In the genomic region with DNA sequence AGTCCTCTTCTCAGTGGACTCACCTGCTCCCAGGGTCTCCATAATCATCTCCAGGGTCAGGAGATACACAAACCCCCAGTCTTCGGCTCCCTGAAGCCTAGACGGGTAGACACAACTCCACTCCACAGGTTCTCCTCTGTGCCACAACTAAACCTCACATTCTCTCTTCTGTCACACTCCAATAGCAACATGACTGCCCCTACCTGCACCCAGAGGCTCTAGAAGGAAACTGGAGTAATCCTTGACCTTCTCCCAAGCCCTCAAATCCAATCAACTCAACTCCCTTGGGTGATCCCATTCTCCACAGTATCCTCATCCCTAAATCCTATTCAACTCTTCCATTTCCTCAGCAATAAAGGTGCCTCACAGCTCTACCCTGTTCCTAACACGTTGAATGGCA, we compare ENCODE assay signal across 14 cellular contexts.
A peak's percentile ranks its signal among the peaks of the same experiment; 100 is the strongest.
DNase-seq lines count a peak whose midpoint lies in the region; ATAC-seq and TF ChIP-seq lines count a peak whose summit lies in the region.
"Had no signal": no experiment of that assay in that cellular context is flagged by ENCODE, and none has a peak within 500 bp of the region (broad histone marks: within the 10 kb centered on the region; RNA-seq: fewer than 3 reads in every experiment).

No MANE protein-coding gene starts in this region.

- H3K27me3 ChIP-seq in RWPE2 (ENCODE audit: insufficient read depth, poor library complexity, severe bottlenecking): no peaks in the 10 kb centered on the region
- H3K27me3 ChIP-seq in effector memory CD4-positive, alpha-beta T cell (replicated peaks; ENCODE audit: control insufficient read depth, insufficient read depth, low read length, poor library complexity, severe bottlenecking): no peaks in the 10 kb centered on the region
- H3K27me3 ChIP-seq: SJSA1 had no signal

- no peak for TF ChIP-seq CTCF in RWPE2 (IDR thresholded peaks at IDR 0.05; ENCODE audit: poor library complexity, severe bottlenecking)

- CTCF ChIA-PET in activated naive CD4-positive, alpha-beta T cell treated with anti-CD3 and anti-CD28 coated beads, Interleukin-2, amount 10 ng/mL, durations not matched to agents 7 days and 5 days (lab: Charles Lee): no interaction called here

- peaks cover 78% of the 10 kb centered on the region for H3K4me1 Mint-ChIP-seq in activated naive CD4-positive, alpha-beta T cell treated with anti-CD3 and anti-CD28 coated beads, Interleukin-2, amount 10 ng/mL, durations not matched to agents 7 days and 5 days
- peaks cover 80% of the 10 kb centered on the region for H3K4me1 Mint-ChIP-seq in stimulated activated effector memory CD8-positive, alpha-beta T cell treated with anti-CD3 and anti-CD28 coated beads, Interleukin-12 subunit alpha, Interleukin-12 subunit beta, amount 100 ng/mL, for 72 hours

- peak overlapping the region; percentile 6 for H3K27ac ChIP-seq in RWPE2 (ENCODE audit: poor library complexity, severe bottlenecking)
- peak overlapping the region; percentile 24 for H3K27ac ChIP-seq in effector memory CD4-positive, alpha-beta T cell (ENCODE audit: insufficient read depth, low read length, poor library complexity, severe bottlenecking)
- H3K27ac ChIP-seq: SJSA1 had no signal

- ATAC-seq in RWPE2 (ENCODE audit: low read depth) (no peak), HG03521 (IDR thresholded peaks at IDR 0.05; ENCODE audit: unreplicated experiment) (no peak)
- ATAC-seq in stimulated activated effector memory CD8-positive, alpha-beta T cell treated with anti-CD3 and anti-CD28 coated beads, Interleukin-12 subunit alpha, Interleukin-12 subunit beta, amount 100 ng/mL, for 72 hours: no peak

- peak overlapping the region; percentile 67 for H3K27ac Mint-ChIP-seq in activated naive CD4-positive, alpha-beta T cell treated with anti-CD3 and anti-CD28 coated beads, Interleukin-2, amount 10 ng/mL, durations not matched to agents 7 days and 5 days
- H3K27ac Mint-ChIP-seq in stimulated activated effector memory CD8-positive, alpha-beta T cell treated with anti-CD3 and anti-CD28 coated beads, Interleukin-12 subunit alpha, Interleukin-12 subunit beta, amount 100 ng/mL, for 72 hours: peak overlapping the region; percentile 99

- no peaks in the 10 kb centered on the region for H3K4me1 ChIP-seq in RWPE2 (ENCODE audit: insufficient read depth, poor library complexity, severe bottlenecking)
- peaks cover 46% of the 10 kb centered on the region for H3K4me1 ChIP-seq in effector memory CD4-positive, alpha-beta T cell (ENCODE audit: control insufficient read depth, insufficient read depth, low read length, poor library complexity, severe bottlenecking)

- H3K36me3 Mint-ChIP-seq in activated naive CD4-positive, alpha-beta T cell treated with anti-CD3 and anti-CD28 coated beads, Interleukin-2, amount 10 ng/mL, durations not matched to agents 7 days and 5 days: peaks cover 86% of the 10 kb centered on the region
- peaks cover 100% of the 10 kb centered on the region for H3K36me3 Mint-ChIP-seq in stimulated activated effector memory CD8-positive, alpha-beta T cell treated with anti-CD3 and anti-CD28 coated beads, Interleukin-12 subunit alpha, Interleukin-12 subunit beta, amount 100 ng/mL, for 72 hours

- no peak overlapping the region for H3K4me3 Mint-ChIP-seq in activated naive CD4-positive, alpha-beta T cell treated with anti-CD3 and anti-CD28 coated beads, Interleukin-2, amount 10 ng/mL, durations not matched to agents 7 days and 5 days
- H3K4me3 Mint-ChIP-seq in stimulated activated effector memory CD8-positive, alpha-beta T cell treated with anti-CD3 and anti-CD28 coated beads, Interleukin-12 subunit alpha, Interleukin-12 subunit beta, amount 100 ng/mL, for 72 hours: no peak overlapping the region

- H3K9me3 ChIP-seq in RWPE2 (ENCODE audit: severe bottlenecking): no peaks in the 10 kb centered on the region
- H3K9me3 ChIP-seq in effector memory CD4-positive, alpha-beta T cell (ENCODE audit: control insufficient read depth, low read length): no peaks in the 10 kb centered on the region
- H3K9me3 ChIP-seq: SJSA1 had no signal

- H3K36me3 ChIP-seq in RWPE2 (ENCODE audit: low read depth): peaks cover 89% of the 10 kb centered on the region
- peaks cover 59% of the 10 kb centered on the region for H3K36me3 ChIP-seq in effector memory CD4-positive, alpha-beta T cell (ENCODE audit: control insufficient read depth, insufficient read depth, low read length)

- no peaks in the 10 kb centered on the region for H3K27me3 Mint-ChIP-seq in activated naive CD4-positive, alpha-beta T cell treated with anti-CD3 and anti-CD28 coated beads, Interleukin-2, amount 10 ng/mL, durations not matched to agents 7 days and 5 days

- no peak for DNase-seq in activated naive CD4-positive, alpha-beta T cell treated with anti-CD3 and anti-CD28 coated beads, Interleukin-2, amount 10 ng/mL, durations not matched to agents 7 days and 5 days
- DNase-seq in activated naive CD4-positive, alpha-beta T cell treated with anti-CD3 and anti-CD28 coated beads, Interleukin-2, amount 50 U/mL, for 16 hours: no peak
- DNase-seq in RWPE2 (ENCODE audit: low spot score) (no peak), NCI-H1048 (lab: John Stamatoyannopoulos, UW) (no peak), COLO829 (ENCODE audit: low spot score) (no peak)
- DNase-seq in effector memory CD4-positive, alpha-beta T cell: no peak
- no peak for DNase-seq in stimulated activated effector memory CD8-positive, alpha-beta T cell treated with anti-CD3 and anti-CD28 coated beads, Interleukin-12 subunit alpha, Interleukin-12 subunit beta, amount 100 ng/mL, for 72 hours (ENCODE audit: low spot score in 2 of 2)
- DNase-seq: activated CD4-positive, CD25-positive, alpha-beta regulatory T cell; activated gamma-delta T cell; KG1; NCI-H187 treated with DMSO at 0.1 percent for 48 hours; occipital lobe had no signal

- no peaks in the 10 kb centered on the region for H3K9me3 Mint-ChIP-seq in activated naive CD4-positive, alpha-beta T cell treated with anti-CD3 and anti-CD28 coated beads, Interleukin-2, amount 10 ng/mL, durations not matched to agents 7 days and 5 days
- no peaks in the 10 kb centered on the region for H3K9me3 Mint-ChIP-seq in stimulated activated effector memory CD8-positive, alpha-beta T cell treated with anti-CD3 and anti-CD28 coated beads, Interleukin-12 subunit alpha, Interleukin-12 subunit beta, amount 100 ng/mL, for 72 hours

- H3K4me3 ChIP-seq in RWPE2 (ENCODE audit: severe bottlenecking): no peak overlapping the region
- no peak overlapping the region for H3K4me3 ChIP-seq in effector memory CD4-positive, alpha-beta T cell (ENCODE audit: insufficient read depth, low read depth, low read length, poor library complexity, severe bottlenecking)
- H3K4me3 ChIP-seq: SJSA1 had no signal
